In the genomic region with DNA sequence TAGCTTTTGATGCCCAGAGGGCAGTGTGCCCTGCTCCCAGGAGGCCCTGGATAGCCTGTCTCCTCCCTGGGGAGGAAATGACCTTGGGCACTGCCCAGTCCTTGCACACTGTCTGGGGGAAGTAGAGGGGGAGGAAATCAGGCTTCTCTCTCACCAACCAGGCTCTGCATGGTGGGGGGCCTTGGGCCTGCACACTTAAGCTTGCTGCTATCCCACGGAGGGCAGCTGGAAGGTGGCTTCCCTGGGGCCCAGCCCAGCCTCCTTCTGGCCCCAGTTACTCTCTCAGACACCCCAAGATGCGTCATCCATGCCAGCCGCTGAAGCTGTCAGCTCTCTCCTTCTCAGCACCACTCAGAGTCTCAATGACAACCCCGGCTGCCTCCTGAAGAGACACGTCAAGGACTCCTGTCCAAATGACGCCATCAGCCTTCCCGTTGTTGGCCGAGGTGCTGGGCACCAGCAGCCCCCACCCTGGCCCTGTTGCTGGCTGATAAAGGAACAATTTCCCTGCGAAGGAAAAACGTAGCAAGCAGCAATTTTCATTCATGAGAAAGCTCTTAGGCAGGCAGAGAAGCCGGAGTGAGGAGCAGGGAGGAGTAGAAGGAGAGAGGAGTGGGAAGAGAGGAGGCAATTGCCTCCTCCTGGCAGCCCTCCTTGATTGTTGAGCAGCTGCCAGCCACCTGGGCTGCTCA, we compare ENCODE assay signal across 14 cellular contexts.
"Had no signal": no experiment of that assay in that cellular context is flagged by ENCODE, and none has a peak within 500 bp of the region (broad histone marks: within the 10 kb centered on the region; RNA-seq: fewer than 3 reads in every experiment).

No MANE protein-coding gene starts in this region.

- H3K9me3 Mint-ChIP-seq: activated CD4-positive, alpha-beta T cell treated with anti-CD3 and anti-CD28 coated beads, Interleukin-2, amount 10 ng/mL, durations not matched to agents 24 days and 14 days; natural killer cell; stimulated activated naive CD8-positive, alpha-beta T cell treated with anti-CD3 and anti-CD28 coated beads, Interleukin-15, Interleukin-2, amounts not matched to agents 100 ng/mL and 50 ng/mL, for 24 hours had no signal

- H3K27ac Mint-ChIP-seq: activated CD4-positive, alpha-beta T cell treated with anti-CD3 and anti-CD28 coated beads, Interleukin-2, amount 10 ng/mL, durations not matched to agents 24 days and 14 days; natural killer cell; progenitor cell of endocrine pancreas; stimulated activated naive CD8-positive, alpha-beta T cell treated with anti-CD3 and anti-CD28 coated beads, Interleukin-15, Interleukin-2, amounts not matched to agents 100 ng/mL and 50 ng/mL, for 24 hours had no signal

- H3K27ac ChIP-seq: ascending aorta had no signal

- H3K36me3 Mint-ChIP-seq: natural killer cell had no signal

- ATAC-seq: natural killer cell had no signal

- H3K4me3 ChIP-seq: ascending aorta, smooth muscle cell had no signal

- H3K36me3 ChIP-seq: ascending aorta had no signal

- H3K9me3 ChIP-seq: ascending aorta had no signal

- H3K4me1 ChIP-seq: ascending aorta had no signal

- H3K4me2 ChIP-seq: smooth muscle cell had no signal

- H3K4me3 Mint-ChIP-seq: activated CD4-positive, alpha-beta T cell treated with anti-CD3 and anti-CD28 coated beads, Interleukin-2, amount 10 ng/mL, durations not matched to agents 24 days and 14 days; natural killer cell; stimulated activated naive CD8-positive, alpha-beta T cell treated with anti-CD3 and anti-CD28 coated beads, Interleukin-15, Interleukin-2, amounts not matched to agents 100 ng/mL and 50 ng/mL, for 24 hours had no signal

- DNase-seq: activated CD4-positive, alpha-beta T cell treated with anti-CD3 and anti-CD28 coated beads, Interleukin-2, amount 10 ng/mL, durations not matched to agents 24 days and 14 days; activated CD4-positive, CD25-positive, alpha-beta regulatory T cell; activated CD8-positive, alpha-beta memory T cell treated with anti-CD3 and anti-CD28 coated beads for 24 hours; activated naive CD4-positive, alpha-beta T cell; hippocampal formation; kidney; mesendoderm; natural killer cell; occipital lobe; T-helper 2 cell had no signal

- H3K27me3 Mint-ChIP-seq: stimulated activated naive CD8-positive, alpha-beta T cell treated with anti-CD3 and anti-CD28 coated beads, Interleukin-15, Interleukin-2, amounts not matched to agents 100 ng/mL and 50 ng/mL, for 24 hours had no signal

- H3K27me3 ChIP-seq: ascending aorta had no signal
